31 cellular contexts compared by ENCODE assay signal in genomic region chr3:175240928-175241327, GRCh38.
"Had no signal": no experiment of that assay in that cellular context is flagged by ENCODE, and none has a peak within 500 bp of the region (broad histone marks: within the 10 kb centered on the region; RNA-seq: fewer than 3 reads in every experiment).

No MANE protein-coding gene starts in this region.

- H3K27ac ChIP-seq: brain microvascular endothelial cell, WERI-Rb-1 had no signal

- DNase-seq: activated B cell treated with CpG ODN at 0.5 μM for 24 hours; activated CD4-positive, alpha-beta T cell treated with anti-CD3 and anti-CD28 coated beads for 48 hours; activated CD4-positive, alpha-beta T cell treated with anti-CD3 and anti-CD28 coated beads, Interleukin-2, amount 50 U/mL, for 1 hour; activated CD4-positive, alpha-beta T cell treated with anti-CD3 and anti-CD28 coated beads, Interleukin-2, amount 50 U/mL, for 48 hours; activated CD8-positive, alpha-beta memory T cell treated with anti-CD3 and anti-CD28 coated beads for 24 hours; activated CD8-positive, alpha-beta T cell treated with anti-CD3 and anti-CD28 coated beads for 36 hours; activated effector memory CD4-positive, alpha-beta T cell treated with Interleukin-2 at 50 U/mL for 16 hours; activated gamma-delta T cell treated with Interleukin-2 at 50 U/mL for 16 hours; activated naive CD4-positive, alpha-beta T cell treated with anti-CD3 and anti-CD28 coated beads, Interleukin-2, amount 50 U/mL, for 16 hours; activated naive CD4-positive, alpha-beta T cell treated with Interleukin-2 at 50 U/mL for 16 hours; activated T-cell treated with anti-CD3 and anti-CD28 coated beads, Interleukin-2, amount 50 U/mL, for 4 hours; amniotic stem cell; anterior cingulate cortex; brain microvascular endothelial cell; caudate nucleus; cortex of kidney; dermis blood vessel endothelial cell; effector CD4-positive, alpha-beta T cell; foreskin fibroblast; head of caudate nucleus; T-helper 1 cell; T-helper 17 cell; T1000; WERI-Rb-1 had no signal

- H3K36me3 ChIP-seq: brain microvascular endothelial cell, WERI-Rb-1 had no signal

- H3K27me3 ChIP-seq: brain microvascular endothelial cell had no signal

- ATAC-seq: activated CD4-positive, CD25-positive, alpha-beta regulatory T cell treated with anti-CD3 and anti-CD28 coated beads, Interleukin-2, amount 50 U/mL, for 24 hours; activated CD8-positive, alpha-beta T cell treated with anti-CD3 and anti-CD28 coated beads for 36 hours; activated T-cell treated with anti-CD3 and anti-CD28 coated beads, Interleukin-2, amount 50 U/mL, for 4 hours; activated T-helper 17 cell treated with anti-CD3 and anti-CD28 coated beads, Interleukin-2, amount 50 U/mL, for 72 hours; esophagus mucosa; T-helper 17 cell had no signal

- FAIRE-seq: astrocyte, bronchial epithelial cell, colon, frontal cortex had no signal
